Comparison of ENCODE assay signal across 25 cellular contexts in the genomic region with DNA sequence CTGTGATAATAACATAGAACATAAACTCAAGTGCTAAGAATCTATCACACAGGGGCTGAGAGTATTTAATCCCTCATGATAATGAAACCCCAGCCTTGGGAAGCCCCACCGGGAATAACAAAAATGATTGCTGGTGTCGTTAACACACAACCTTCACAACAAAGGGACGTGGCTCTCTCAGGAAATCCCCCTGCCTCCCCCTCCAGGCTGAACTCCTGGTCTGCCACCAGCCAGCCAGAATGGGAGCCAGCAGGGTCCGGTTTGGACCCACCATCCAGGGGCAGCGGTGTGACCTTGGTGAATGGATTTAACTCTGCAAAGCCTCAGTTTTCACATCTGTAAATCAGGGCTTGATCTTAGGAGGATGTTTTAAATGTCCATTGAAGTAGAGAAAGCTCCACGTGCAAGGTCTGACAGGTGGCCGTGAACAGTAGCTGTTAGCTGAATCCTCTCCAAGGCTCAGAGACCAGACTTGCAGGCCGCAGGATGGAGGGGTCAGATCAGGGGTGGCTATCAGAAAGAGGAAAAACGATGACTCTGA. TPM values are rescaled to one million over a fixed set of nuclear protein-coding genes. Genes with fewer than 3 reads are reported as not detected.
DNase-seq lines count a peak whose midpoint lies in the region; ATAC-seq and TF ChIP-seq lines count a peak whose summit lies in the region.
"Had no signal": no experiment of that assay in that cellular context is flagged by ENCODE, and none has a peak within 500 bp of the region (broad histone marks: within the 10 kb centered on the region; RNA-seq: fewer than 3 reads in every experiment).

No MANE protein-coding gene starts in this region.

- WGBS in HUES64 = 58% methylated on average over 9 of the region's 9 CpGs

- DNase-seq in COR-L47 (lab: John Stamatoyannopoulos, UW) (peak; percentile 52), NCI-H748 treated with DMSO at 0.1 percent for 48 hours (lab: John Stamatoyannopoulos, UW) (peak; percentile 57), Calu3 (no peak)
- DNase-seq in activated CD4-positive, alpha-beta T cell treated with anti-CD3 and anti-CD28 coated beads, Interleukin-2, amount 50 U/mL, for 4 hours = no peak
- no peak for DNase-seq in activated T-helper 1 cell treated with anti-CD3 and anti-CD28 coated beads, Interleukin-12 subunit alpha, Interleukin-12 subunit beta, Interleukin-2, Interleukin-4 antibody, amounts not matched to agents 30 ng/mL and 10 ng/mL and 1 ng/mL, durations not matched to agents 14 hours and 24 hours and 36 hours (ENCODE audit: low spot score)
- DNase-seq: activated CD4-positive, alpha-beta T cell treated with anti-CD3 and anti-CD28 coated beads for 1 hour; activated CD8-positive, alpha-beta T cell treated with anti-CD3 and anti-CD28 coated beads for 36 hours; activated effector memory CD4-positive, alpha-beta T cell treated with Interleukin-2 at 50 U/mL for 16 hours; CD4-positive, CD25-positive, alpha-beta regulatory T cell; central memory CD4-positive, alpha-beta T cell; EL; islet precursor cell; midbrain; naive thymus-derived CD4-positive, alpha-beta T cell; NCI-H2171; RPMI8226; SK-N-SH had no signal

- H3K9ac ChIP-seq in HUES64 (ENCODE audit: low read depth, low read length) (peak overlapping the region; percentile 33; the same call in 1 of the 2 replicates), iPS-20b (ENCODE audit: low read depth, low read length) (0 out of 2 replicates have a peak overlapping the region, but pooled peaks have one; percentile 7)
- H3K9ac ChIP-seq: SK-N-SH had no signal

- H3K27ac Mint-ChIP-seq in Calu3 (ENCODE audit: unreplicated experiment) = no peak overlapping the region
- no peak overlapping the region for H3K27ac Mint-ChIP-seq in activated T-helper 1 cell treated with anti-CD3 and anti-CD28 coated beads, Interleukin-12 subunit alpha, Interleukin-12 subunit beta, Interleukin-2, Interleukin-4 antibody, amounts not matched to agents 30 ng/mL and 10 ng/mL and 1 ng/mL, durations not matched to agents 14 hours and 24 hours and 36 hours
- H3K27ac Mint-ChIP-seq: activated CD8-positive, alpha-beta T cell treated with anti-CD3 and anti-CD28 coated beads for 36 hours; CD4-positive, CD25-positive, alpha-beta regulatory T cell; dendritic cell treated with granulocyte-macrophage colony-stimulating factor and Interleukin-4, amounts not matched to agents 40 ng/mL and 50 ng/mL, for 4 days; naive thymus-derived CD4-positive, alpha-beta T cell; stimulated activated naive CD8-positive, alpha-beta T cell treated with anti-CD3 and anti-CD28 coated beads, Interleukin-15, Interleukin-2, amounts not matched to agents 100 ng/mL and 50 ng/mL, for 24 hours; T-helper 1 cell treated with Interleukin-12 subunit alpha and Interleukin-12 subunit beta and Interleukin-4 antibody, amounts not matched to agents 30 μg/mL and 1 μg/mL, for 36 hours had no signal

- H3K27ac ChIP-seq in HUES64 (ENCODE audit: low read depth, low read length) (peak overlapping the region; percentile 58; the same call in 1 of the 2 replicates), iPS-20b (ENCODE audit: low read length) (no peak overlapping the region)
- H3K27ac ChIP-seq: thoracic aorta had no signal

- no peaks in the 10 kb centered on the region for H3K9me3 ChIP-seq in HUES64 (ENCODE audit: insufficient read depth, low read depth, low read length)
- H3K9me3 ChIP-seq in iPS-20b (ENCODE audit: insufficient read depth, low read depth, low read length) = no peaks in the 10 kb centered on the region
- H3K9me3 ChIP-seq: SK-N-SH, thoracic aorta had no signal

- H3K4me1 ChIP-seq in HUES64 (ENCODE audit: insufficient read depth, low read length) = peaks cover 24% of the 10 kb centered on the region
- H3K4me1 ChIP-seq in iPS-20b (ENCODE audit: insufficient read depth, low read length) = peaks cover 21% of the 10 kb centered on the region; the same call in 1 of the 2 replicates

- TF ChIP-seq CTCF in Calu3 (IDR thresholded peaks at IDR 0.05; ENCODE audit: unreplicated experiment) = no peak

- intact Hi-C loops in Calu3 (cut with micrococcal nuclease; ENCODE audit: unreplicated experiment) = no loop called here
- intact Hi-C loops in activated T-helper 1 cell treated with anti-CD3 and anti-CD28 coated beads, Interleukin-12 subunit alpha, Interleukin-12 subunit beta, Interleukin-2, Interleukin-4 antibody, amounts not matched to agents 30 ng/mL and 10 ng/mL and 1 ng/mL, durations not matched to agents 14 hours and 24 hours and 36 hours (cut with micrococcal nuclease) = no loop called here

- H3K4me1 Mint-ChIP-seq in Calu3 (ENCODE audit: low read depth, unreplicated experiment) = peaks cover 18% of the 10 kb centered on the region
- H3K4me1 Mint-ChIP-seq in activated T-helper 1 cell treated with anti-CD3 and anti-CD28 coated beads, Interleukin-12 subunit alpha, Interleukin-12 subunit beta, Interleukin-2, Interleukin-4 antibody, amounts not matched to agents 30 ng/mL and 10 ng/mL and 1 ng/mL, durations not matched to agents 14 hours and 24 hours and 36 hours (ENCODE audit: low read depth) = no peaks in the 10 kb centered on the region

- H3K27me3 ChIP-seq in HUES64 (ENCODE audit: insufficient read depth, low read length) = no peaks in the 10 kb centered on the region
- H3K27me3 ChIP-seq in iPS-20b (ENCODE audit: insufficient read depth, low read length) = no peaks in the 10 kb centered on the region

- CTCF ChIA-PET in Calu3 (lab: Charles Lee) = interaction anchor here (0.7 kb wide), 1 partner anchor 159 kb away, joined by 4 read pairs; no protein-coding TSS in a partner anchor

- H3K4me3 ChIP-seq in HUES64 (ENCODE audit: low read length) = no peak overlapping the region
- no peak overlapping the region for H3K4me3 ChIP-seq in iPS-20b (ENCODE audit: low read length)
- H3K4me3 ChIP-seq: GM12878, thoracic aorta had no signal

- no peak for ATAC-seq in HG03280 (IDR thresholded peaks at IDR 0.05; ENCODE audit: unreplicated experiment)
- ATAC-seq: activated CD8-positive, alpha-beta T cell treated with anti-CD3 and anti-CD28 coated beads for 36 hours; GM12878; naive thymus-derived CD4-positive, alpha-beta T cell had no signal

- H3K36me3 ChIP-seq in HUES64 (ENCODE audit: insufficient read depth, low read length) (no peaks in the 10 kb centered on the region), iPS-20b (ENCODE audit: insufficient read depth, low read depth, low read length) (no peaks in the 10 kb centered on the region)
- H3K36me3 ChIP-seq: thoracic aorta had no signal

- no peaks in the 10 kb centered on the region for H3K9me3 Mint-ChIP-seq in Calu3 (ENCODE audit: low read depth, unreplicated experiment)
- no peaks in the 10 kb centered on the region for H3K9me3 Mint-ChIP-seq in activated T-helper 1 cell treated with anti-CD3 and anti-CD28 coated beads, Interleukin-12 subunit alpha, Interleukin-12 subunit beta, Interleukin-2, Interleukin-4 antibody, amounts not matched to agents 30 ng/mL and 10 ng/mL and 1 ng/mL, durations not matched to agents 14 hours and 24 hours and 36 hours
- H3K9me3 Mint-ChIP-seq: activated CD8-positive, alpha-beta T cell treated with anti-CD3 and anti-CD28 coated beads for 36 hours; stimulated activated naive CD8-positive, alpha-beta T cell treated with anti-CD3 and anti-CD28 coated beads, Interleukin-15, Interleukin-2, amounts not matched to agents 100 ng/mL and 50 ng/mL, for 24 hours; T-helper 1 cell treated with Interleukin-12 subunit alpha and Interleukin-12 subunit beta and Interleukin-4 antibody, amounts not matched to agents 30 μg/mL and 1 μg/mL, for 36 hours had no signal

- no peak overlapping the region for H3K4me3 Mint-ChIP-seq in Calu3 (ENCODE audit: low read depth, unreplicated experiment)
- no peak overlapping the region for H3K4me3 Mint-ChIP-seq in activated T-helper 1 cell treated with anti-CD3 and anti-CD28 coated beads, Interleukin-12 subunit alpha, Interleukin-12 subunit beta, Interleukin-2, Interleukin-4 antibody, amounts not matched to agents 30 ng/mL and 10 ng/mL and 1 ng/mL, durations not matched to agents 14 hours and 24 hours and 36 hours
- H3K4me3 Mint-ChIP-seq: activated CD8-positive, alpha-beta T cell treated with anti-CD3 and anti-CD28 coated beads for 36 hours; CD4-positive, CD25-positive, alpha-beta regulatory T cell; dendritic cell treated with granulocyte-macrophage colony-stimulating factor and Interleukin-4, amounts not matched to agents 40 ng/mL and 50 ng/mL, for 4 days; naive thymus-derived CD4-positive, alpha-beta T cell; stimulated activated naive CD8-positive, alpha-beta T cell treated with anti-CD3 and anti-CD28 coated beads, Interleukin-15, Interleukin-2, amounts not matched to agents 100 ng/mL and 50 ng/mL, for 24 hours; T-helper 1 cell treated with Interleukin-12 subunit alpha and Interleukin-12 subunit beta and Interleukin-4 antibody, amounts not matched to agents 30 μg/mL and 1 μg/mL, for 36 hours had no signal

- H3K27me3 Mint-ChIP-seq in Calu3 (ENCODE audit: unreplicated experiment) = peaks cover 22% of the 10 kb centered on the region
- H3K27me3 Mint-ChIP-seq in activated T-helper 1 cell treated with anti-CD3 and anti-CD28 coated beads, Interleukin-12 subunit alpha, Interleukin-12 subunit beta, Interleukin-2, Interleukin-4 antibody, amounts not matched to agents 30 ng/mL and 10 ng/mL and 1 ng/mL, durations not matched to agents 14 hours and 24 hours and 36 hours (ENCODE audit: insufficient read depth) = peaks cover 2% of the 10 kb centered on the region
- H3K27me3 Mint-ChIP-seq: activated CD8-positive, alpha-beta T cell treated with anti-CD3 and anti-CD28 coated beads for 36 hours; CD4-positive, CD25-positive, alpha-beta regulatory T cell had no signal

- H3K36me3 Mint-ChIP-seq in Calu3 (ENCODE audit: insufficient read depth, unreplicated experiment) = no peaks in the 10 kb centered on the region
- no peaks in the 10 kb centered on the region for H3K36me3 Mint-ChIP-seq in activated T-helper 1 cell treated with anti-CD3 and anti-CD28 coated beads, Interleukin-12 subunit alpha, Interleukin-12 subunit beta, Interleukin-2, Interleukin-4 antibody, amounts not matched to agents 30 ng/mL and 10 ng/mL and 1 ng/mL, durations not matched to agents 14 hours and 24 hours and 36 hours (ENCODE audit: low read depth)
- H3K36me3 Mint-ChIP-seq: CD4-positive, CD25-positive, alpha-beta regulatory T cell; naive thymus-derived CD4-positive, alpha-beta T cell had no signal

- BruUV-seq in Calu3 (replicated peaks; lab: Mats Ljungman, UMichigan) = no TSS peak

RNA-seq across cellular contexts. Expression of gene ABLIM2, which starts 46.5 kb away (rescaled TPM):
- polyA plus RNA-seq in HUES64 (2013, experiment 1 of 2) = 1.2 TPM
- polyA plus RNA-seq in HUES64 (2013, experiment 2 of 2) = 2.3 TPM
- 1.0 and 1.2 TPM in 2 replicates for total RNA-seq in Calu3 (2022)
- total RNA-seq in activated T-helper 1 cell treated with anti-CD3 and anti-CD28 coated beads, Interleukin-12 subunit alpha, Interleukin-12 subunit beta, Interleukin-2, Interleukin-4 antibody, amounts not matched to agents 30 ng/mL and 10 ng/mL and 1 ng/mL, durations not matched to agents 14 hours and 24 hours and 36 hours = 0.24 and 0.36 TPM in 2 replicates

Comparison
In these comparisons a context has a peak if more than half of its experiments do, and no peak if none do; other contexts are left out.
1. DNase-seq: peak in COR-L47 (single experiment) and NCI-H748 treated with DMSO at 0.1 percent for 48 hours (single experiment); none in Calu3 (single experiment), activated CD4-positive, alpha-beta T cell treated with anti-CD3 and anti-CD28 coated beads, Interleukin-2, amount 50 U/mL, for 4 hours (0 of 2) and activated T-helper 1 cell treated with anti-CD3 and anti-CD28 coated beads, Interleukin-12 subunit alpha, Interleukin-12 subunit beta, Interleukin-2, Interleukin-4 antibody, amounts not matched to agents 30 ng/mL and 10 ng/mL and 1 ng/mL, durations not matched to agents 14 hours and 24 hours and 36 hours (single experiment).